8 cellular contexts compared by ENCODE assay signal in genomic region chr3:51974963-51975856, GRCh38. TPM values are rescaled to one million over a fixed set of nuclear protein-coding genes. Genes with fewer than 3 reads are reported as not detected.
A peak's percentile ranks its signal among the peaks of the same experiment; 100 is the strongest.
DNase-seq lines count a peak whose midpoint lies in the region; ATAC-seq and TF ChIP-seq lines count a peak whose summit lies in the region.

ABHD14A (plus strand) TSS chr3:51975064; CDS start chr3:51975136, 72 bp downstream.

- H3K79me2 ChIP-seq in neural cell (replicated peaks; ENCODE audit: insufficient read depth, low read length), result no peaks in the 10 kb centered on the region

- CTCF ChIA-PET in RWPE1 (lab: Yijun Ruan, JAX), result no interaction called here

- peak within 1 kb of the TSS; percentile 85 for H3K9ac ChIP-seq in neural cell (ENCODE audit: low read length)

- no peak for TF ChIP-seq RAD21 in neural cell (conservative IDR thresholded peaks at IDR 0.05)

- H3K9me3 ChIP-seq in neural cell (ENCODE audit: low read length), result no peaks in the 10 kb centered on the region

- H3K4me1 ChIP-seq in foreskin keratinocyte, result peaks cover 8% of the 10 kb centered on the region

- H2AFZ ChIP-seq in neural cell (ENCODE audit: low read depth, low read length), result peak within 1 kb of the TSS; percentile 86

- DNase-seq in AG09309 (ENCODE audit: low read depth) (no peak), RWPE1 (ENCODE audit: low spot score) (peak; percentile 61), foreskin keratinocyte (peak in 1 of 2 donors; percentile 42)
- DNase-seq in activated gamma-delta T cell treated with anti-CD3 and anti-CD28 coated beads, Interleukin-2, amount 50 U/mL, for 16 hours (ENCODE audit: low read depth), result peak; percentile 44

- H3F3A ChIP-seq in neural cell (ENCODE audit: insufficient read depth, low read length, poor library complexity, severe bottlenecking), result no peaks in the 10 kb centered on the region

- POLR2A ChIA-PET in RWPE1 (lab: Yijun Ruan, JAX; ENCODE audit: low non-redundant PET), result no interaction called here

- no peak for TF ChIP-seq CTCF in AG09309 (IDR thresholded peaks at IDR 0.05; ENCODE audit: control insufficient read depth, insufficient read depth, low read depth, low read length, missing control alignments)
- no peak for TF ChIP-seq CTCF in RWPE1 (conservative IDR thresholded peaks at IDR 0.05; ENCODE audit: low read depth)
- peak; percentile 25 for TF ChIP-seq CTCF in foreskin keratinocyte (conservative IDR thresholded peaks at IDR 0.05)
- TF ChIP-seq CTCF in neural cell (IDR thresholded peaks at IDR 0.05; ENCODE audit: poor library complexity, severe bottlenecking), result peak; percentile 18

- no peaks in the 10 kb centered on the region for H3K36me3 ChIP-seq in neural cell (ENCODE audit: insufficient read depth, low read length)

- no peaks in the 10 kb centered on the region for H3K9me2 ChIP-seq in neural cell (ENCODE audit: insufficient read depth, low read length)

- peak within 1 kb of the TSS; percentile 91 for H3K27ac ChIP-seq in RWPE1
- no peak within 1 kb of the TSS for H3K27ac ChIP-seq in foreskin keratinocyte
- H3K27ac ChIP-seq in neural cell (ENCODE audit: low read length), result peak within 1 kb of the TSS; percentile 70
- peak within 1 kb of the TSS; percentile 96 for H3K27ac ChIP-seq in temporal lobe (ENCODE audit: low read depth, low read length)

- ATAC-seq in GM19023 (IDR thresholded peaks at IDR 0.05; ENCODE audit: unreplicated experiment) (peak; percentile 61), HG03520 (IDR thresholded peaks at IDR 0.05; ENCODE audit: unreplicated experiment) (peak; percentile 44), foreskin keratinocyte (peak; percentile 63)

- TF ChIP-seq EP300 in neural cell (conservative IDR thresholded peaks at IDR 0.05; ENCODE audit: poor library complexity, severe bottlenecking), result no peak

- H3K4me2 ChIP-seq in neural cell (ENCODE audit: low read length), result peak within 1 kb of the TSS; percentile 87

- no peaks in the 10 kb centered on the region for H4K20me1 ChIP-seq in neural cell (ENCODE audit: insufficient read depth)

- H3K4me3 ChIP-seq in AG09309 (ENCODE audit: control insufficient read depth, low read depth, low read length) (peak within 1 kb of the TSS; percentile 93), neural cell (ENCODE audit: low read length) (peak within 1 kb of the TSS; percentile 69)

- no peaks in the 10 kb centered on the region for H3K27me3 ChIP-seq in foreskin keratinocyte
- no peaks in the 10 kb centered on the region for H3K27me3 ChIP-seq in neural cell (ENCODE audit: insufficient read depth, low read depth, low read length)

TF ChIP-seq in neural cell, 6 proteins besides CTCF, POLR2A, EP300 and RAD21:
- peak; percentile 18 for TF ChIP-seq SMC3 (conservative IDR thresholded peaks at IDR 0.05; ENCODE audit: poor library complexity)
- no peak for TF ChIP-seq TAF1 (IDR thresholded peaks at IDR 0.05; ENCODE audit: low read depth)
- TF ChIP-seq EZH2 (IDR thresholded peaks at IDR 0.05; ENCODE audit: borderline replicate concordance, insufficient read depth, low read length, poor library complexity, severe bottlenecking), result no peak
- peak; percentile 75 for TF ChIP-seq POLR2AphosphoS5 (IDR thresholded peaks at IDR 0.05)
- peak; percentile 74 for TF ChIP-seq MXI1 (conservative IDR thresholded peaks at IDR 0.05; ENCODE audit: poor library complexity, severe bottlenecking)
- TF ChIP-seq REST (IDR thresholded peaks at IDR 0.05; ENCODE audit: borderline replicate concordance), result no peak

RNA-seq across cellular contexts. Expression of gene ABHD14A, which starts in this region (rescaled TPM):
- total RNA-seq in foreskin keratinocyte (4.9 and 5.6 TPM in 2 replicates), temporal lobe (11.6 TPM)
- polyA plus RNA-seq in foreskin keratinocyte (8.9 and 9.5 TPM in 2 replicates), neural cell (57.8 and 75.8 TPM in 2 replicates)
- 25.8 and 33.5 TPM in 2 replicates for polyA minus RNA-seq in neural cell

Comparison
In these comparisons a context has a peak if more than half of its experiments do, and no peak if none do; other contexts are left out.
1. CTCF ChIP-seq: peak in foreskin keratinocyte (single experiment) and neural cell (single experiment); none in AG09309 (single experiment) and RWPE1 (single experiment).
2. Peak in every context shown above with its lines, with median percentiles within 50 percentile points of each other: ATAC-seq.